In the genomic region with DNA sequence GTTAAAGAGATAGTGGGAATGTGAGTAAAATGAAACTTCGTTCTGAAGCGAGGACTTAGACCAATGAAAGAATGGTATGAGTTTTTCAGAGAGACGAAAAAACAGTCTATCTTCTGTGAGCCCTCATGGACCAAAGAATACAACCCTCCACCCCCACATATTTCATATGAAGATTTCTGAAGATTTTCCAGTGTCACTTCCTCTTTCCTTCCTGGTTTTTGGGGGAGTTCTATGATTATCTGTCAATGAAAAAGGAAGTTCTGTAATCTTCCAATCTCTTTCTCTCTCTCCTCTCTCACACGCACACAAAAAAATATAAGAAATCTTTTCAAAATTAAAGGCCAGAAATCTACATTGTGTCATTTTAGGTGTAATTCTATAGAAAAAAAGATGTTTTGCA, we compare ENCODE assay signal across 17 cellular contexts. TPM values are rescaled to one million over a fixed set of nuclear protein-coding genes. Genes with fewer than 3 reads are reported as not detected.
DNase-seq lines count a peak whose midpoint lies in the region; ATAC-seq, FAIRE-seq and TF ChIP-seq lines count a peak whose summit lies in the region.
"Had no signal": no experiment of that assay in that cellular context is flagged by ENCODE, and none has a peak within 500 bp of the region (broad histone marks: within the 10 kb centered on the region; RNA-seq: fewer than 3 reads in every experiment).

No MANE protein-coding gene starts in this region.

- no peaks in the 10 kb centered on the region for H3K27me3 Mint-ChIP-seq in osteocyte (ENCODE audit: unreplicated experiment)
- no peaks in the 10 kb centered on the region for H3K27me3 Mint-ChIP-seq in CD4-positive, alpha-beta memory T cell
- H3K27me3 Mint-ChIP-seq: central memory CD8-positive, alpha-beta T cell; naive thymus-derived CD8-positive, alpha-beta T cell had no signal

- POLR2A ChIA-PET in GM12878 (lab: Charles Lee): no interaction called here
- POLR2A ChIA-PET in CD4-positive, alpha-beta memory T cell (lab: Charles Lee; ENCODE audit: partially characterized antibody): no interaction called here

- H3K4me2 ChIP-seq in GM12878 (ENCODE audit: control insufficient read depth, insufficient read depth): peak overlapping the region; percentile 22
- H3K4me2 ChIP-seq: hepatocyte had no signal

- no peak overlapping the region for H3K4me3 Mint-ChIP-seq in osteocyte (ENCODE audit: unreplicated experiment)
- no peak overlapping the region for H3K4me3 Mint-ChIP-seq in CD4-positive, alpha-beta memory T cell
- H3K4me3 Mint-ChIP-seq: central memory CD8-positive, alpha-beta T cell; naive thymus-derived CD8-positive, alpha-beta T cell; T-helper 1 cell treated with Interleukin-12 subunit alpha and Interleukin-12 subunit beta and Interleukin-4 antibody, amounts not matched to agents 30 μg/mL and 1 μg/mL, for 36 hours had no signal

- no peak for FAIRE-seq in GM12878 (lab: Jason Lieb, UNC)
- FAIRE-seq: RCC 7860 had no signal

- peaks cover 6% of the 10 kb centered on the region for H3K36me3 ChIP-seq in right atrium auricular region
- no peaks in the 10 kb centered on the region for H3K36me3 ChIP-seq in GM12878 (ENCODE audit: control insufficient read depth in 2 of 2, insufficient read depth in 2 of 2, low read length in 1 of 2)
- H3K36me3 ChIP-seq in vagina: no peaks in the 10 kb centered on the region
- H3K36me3 ChIP-seq in CD4-positive, alpha-beta memory T cell (ENCODE audit: insufficient read depth, low read length): no peaks in the 10 kb centered on the region

- TF ChIP-seq POLR2A in GM12878 (IDR thresholded peaks at IDR 0.05; ENCODE audit: low read depth, low read length): no peak
- no peak for TF ChIP-seq POLR2A in vagina (IDR thresholded peaks at IDR 0.05)

- H3K4me1 ChIP-seq in right atrium auricular region: peaks cover 0 to 60% of the 10 kb centered on the region in 2 donors
- peaks cover 6% of the 10 kb centered on the region for H3K4me1 ChIP-seq in right cardiac atrium (ENCODE audit: control insufficient read depth, insufficient read depth, low read length)
- H3K4me1 ChIP-seq in GM12878 (ENCODE audit: control insufficient read depth, insufficient read depth, low read length): peaks cover 11% of the 10 kb centered on the region; the same call in 1 of the 2 replicates
- H3K4me1 ChIP-seq in vagina: peaks cover 27% of the 10 kb centered on the region
- no peaks in the 10 kb centered on the region for H3K4me1 ChIP-seq in CD4-positive, alpha-beta memory T cell (ENCODE audit: insufficient read depth, low read length)

- H3K9me3 Mint-ChIP-seq in osteocyte (ENCODE audit: unreplicated experiment): no peaks in the 10 kb centered on the region
- H3K9me3 Mint-ChIP-seq in CD4-positive, alpha-beta memory T cell: no peaks in the 10 kb centered on the region
- H3K9me3 Mint-ChIP-seq: central memory CD8-positive, alpha-beta T cell; naive thymus-derived CD8-positive, alpha-beta T cell; T-helper 1 cell treated with Interleukin-12 subunit alpha and Interleukin-12 subunit beta and Interleukin-4 antibody, amounts not matched to agents 30 μg/mL and 1 μg/mL, for 36 hours had no signal

- H3K27ac Mint-ChIP-seq in osteocyte (ENCODE audit: unreplicated experiment): peak overlapping the region; percentile 84
- no peak overlapping the region for H3K27ac Mint-ChIP-seq in CD4-positive, alpha-beta memory T cell

- H3K27ac ChIP-seq in right atrium auricular region (peak overlapping the region; percentile 74), right cardiac atrium (ENCODE audit: low read length) (no peak overlapping the region), GM12878 (ENCODE audit: control insufficient read depth, insufficient read depth) (no peak overlapping the region), vagina (peak overlapping the region; percentile 58)
- no peak overlapping the region for H3K27ac ChIP-seq in CD4-positive, alpha-beta memory T cell (ENCODE audit: low read depth, low read length)

- ATAC-seq in right cardiac atrium (no peak), GM12878 (no peak), HG03025 (IDR thresholded peaks at IDR 0.05; ENCODE audit: low FRiP score, unreplicated experiment) (no peak)
- ATAC-seq: naive thymus-derived CD8-positive, alpha-beta T cell had no signal

- SMC1A ChIA-PET in GM12878 (lab: Charles Lee; ENCODE audit: uncharacterized antibody, unreplicated experiment): interaction anchor here (1.2 to 1.3 kb wide), 2 partner anchors 13 to 203 kb away, joined by 4 to 9 read pairs; no protein-coding TSS in a partner anchor

- H3K4me3 ChIP-seq in right atrium auricular region (no peak overlapping the region), right cardiac atrium (ENCODE audit: low read length) (no peak overlapping the region), GM12878 (no peak overlapping the region), vagina (no peak overlapping the region)
- H3K4me3 ChIP-seq in CD4-positive, alpha-beta memory T cell (ENCODE audit: low read length in 2 of 2): no peak overlapping the region
- H3K4me3 ChIP-seq: hepatocyte had no signal

- intact Hi-C loops in right cardiac atrium (cut with DNase I) (loop anchor here in 2 of 4 donors (5.0 to 10.0 kb wide), 2 partner anchors 209 to 412 kb away; no protein-coding TSS in a partner anchor), GM12878 (cut with micrococcal nuclease; ENCODE audit: unreplicated experiment) (no loop called here), vagina (cut with DNase I) (loop anchor here (10.0 kb wide), 1 partner anchor 309 kb away; no protein-coding TSS in a partner anchor)
- intact Hi-C loops in CD4-positive, alpha-beta memory T cell (cut with micrococcal nuclease): no loop called here

- CTCF ChIA-PET in GM12878 (lab: Yijun Ruan, JAX): interaction anchor here (1.0 to 2.6 kb wide), 4 partner anchors 12 to 402 kb away, joined by 3 to 60 read pairs (median 15); no protein-coding TSS in a partner anchor
- CTCF ChIA-PET in CD4-positive, alpha-beta memory T cell (lab: Charles Lee; ENCODE audit: partially characterized antibody): interaction anchor here (2.0 kb wide), 1 partner anchor 13 kb away, joined by 9 read pairs; no protein-coding TSS in a partner anchor

- peaks cover 10% of the 10 kb centered on the region for H3K36me3 Mint-ChIP-seq in osteocyte (ENCODE audit: unreplicated experiment)
- H3K36me3 Mint-ChIP-seq in CD4-positive, alpha-beta memory T cell: no peaks in the 10 kb centered on the region

- peaks cover 8% of the 10 kb centered on the region for H3K79me2 ChIP-seq in GM12878 (ENCODE audit: control insufficient read depth, insufficient read depth, low read length)

- no peaks in the 10 kb centered on the region for H3K27me3 ChIP-seq in right atrium auricular region
- no peaks in the 10 kb centered on the region for H3K27me3 ChIP-seq in right cardiac atrium (ENCODE audit: control insufficient read depth, insufficient read depth)
- H3K27me3 ChIP-seq in GM12878 (replicated peaks in 1 of 2; ENCODE audit: control insufficient read depth in 2 of 2, insufficient read depth in 2 of 2, low read length in 1 of 2): no peaks in the 10 kb centered on the region
- H3K27me3 ChIP-seq in vagina: no peaks in the 10 kb centered on the region
- no peaks in the 10 kb centered on the region for H3K27me3 ChIP-seq in CD4-positive, alpha-beta memory T cell (ENCODE audit: insufficient read depth, low read length)
- H3K27me3 ChIP-seq: hepatocyte had no signal

- H4K20me1 ChIP-seq in GM12878 (ENCODE audit: control insufficient read depth, insufficient read depth): no peaks in the 10 kb centered on the region

- no peak for TF ChIP-seq RAD21 in GM12878 (IDR thresholded peaks at IDR 0.05; ENCODE audit: insufficient read depth, low read depth, low read length)

- no TSS peak for BruUV-seq in GM12878 (replicated peaks; lab: Mats Ljungman, UMichigan)

- DNase-seq in right atrium auricular region (ENCODE audit: low spot score) (no peak), right cardiac atrium (no peak), GM12878 (ENCODE audit: low read depth, low spot score) (no peak), osteocyte (ENCODE audit: extremely low spot score, unreplicated experiment) (no peak), vagina (ENCODE audit: extremely low spot score in 2 of 2) (no peak), midbrain (lab: John Stamatoyannopoulos, UW) (no peak)
- DNase-seq in CD4-positive, alpha-beta memory T cell: no peak
- DNase-seq: activated CD4-positive, alpha-beta T cell treated with anti-CD3 and anti-CD28 coated beads for 1 hour; naive thymus-derived CD8-positive, alpha-beta T cell; NCI-H1417; NCI-H446; stimulated activated CD4-positive, alpha-beta T cell treated with anti-CD3 and anti-CD28 coated beads, Interleukin-4, amount 100 ng/mL, for 24 hours had no signal

- in situ Hi-C loops in GM12878 (cut with MboI): no loop called here

- H2AFZ ChIP-seq in GM12878 (ENCODE audit: control insufficient read depth, low read depth, low read length): no peak overlapping the region
- H2AFZ ChIP-seq: hepatocyte had no signal

- TF ChIP-seq CTCF in right atrium auricular region (IDR thresholded peaks at IDR 0.05) (no peak), GM12878 (IDR thresholded peaks at IDR 0.05 in 2 of 3, conservative IDR thresholded peaks at IDR 0.05 in 1 of 3; ENCODE audit: control insufficient read depth in 2 of 3, extremely low read depth in 1 of 3, insufficient read depth in 1 of 3, low read depth in 3 of 3, low read length in 3 of 3) (no peak), osteocyte (IDR thresholded peaks at IDR 0.05) (no peak), vagina (IDR thresholded peaks at IDR 0.05) (no peak)

- 34% methylated on average over 4 of the region's 4 CpGs for whole genome bisulfite sequencing in right cardiac atrium
- 94% methylated on average over 4 of the region's 4 CpGs for WGBS in GM12878 (ENCODE audit: insufficient coverage, insufficient replicate concordance, low lambda C conversion rate, missing lambda C conversion rate)

- peaks cover 42% of the 10 kb centered on the region for H3K4me1 Mint-ChIP-seq in osteocyte (ENCODE audit: unreplicated experiment)
- peaks cover 0 to 5% (median 4%) of the 10 kb centered on the region in 4 donors for H3K4me1 Mint-ChIP-seq in CD4-positive, alpha-beta memory T cell
- H3K4me1 Mint-ChIP-seq: central memory CD8-positive, alpha-beta T cell had no signal

- no peaks in the 10 kb centered on the region for H3K9me3 ChIP-seq in right atrium auricular region
- H3K9me3 ChIP-seq in right cardiac atrium (ENCODE audit: control insufficient read depth, low read length): no peaks in the 10 kb centered on the region
- no peaks in the 10 kb centered on the region; the same call in 2 of the 3 replicates for H3K9me3 ChIP-seq in GM12878 (replicated peaks; ENCODE audit: control insufficient read depth, insufficient read depth, low read length)
- no peaks in the 10 kb centered on the region for H3K9me3 ChIP-seq in vagina
- H3K9me3 ChIP-seq in CD4-positive, alpha-beta memory T cell (ENCODE audit: control insufficient read depth in 1 of 2, low read length in 2 of 2): no peaks in the 10 kb centered on the region

- H3K9ac ChIP-seq in GM12878 (ENCODE audit: control insufficient read depth, insufficient read depth, low read length): no peak overlapping the region

- RAD21 ChIA-PET in GM12878 (lab: Charles Lee; ENCODE audit: unreplicated experiment): interaction anchor here (1.0 to 2.5 kb wide), 3 partner anchors 25 to 260 kb away, joined by 4 to 14 read pairs (median 7); no protein-coding TSS in a partner anchor

- no peak for TF ChIP-seq EP300 in GM12878 (IDR thresholded peaks at IDR 0.05; ENCODE audit: borderline replicate concordance in 1 of 2, control insufficient read depth in 1 of 2, low read depth in 2 of 2, low read length in 2 of 2)

RNA-seq across cellular contexts. Expression of a gene that starts 27.7 kb away (rescaled TPM):
- 10 to 100 TPM in 1 of 2 donors, 1 to 10 TPM in 1; 5.7 to 17.7 TPM for total RNA-seq in right atrium auricular region
- 10 to 100 TPM; 21.1 to 33.8 (median 27.7) TPM for total RNA-seq in right cardiac atrium
- polyA plus RNA-seq in right cardiac atrium: 18.9 TPM
- 35.1 and 37.3 TPM in 2 replicates for total RNA-seq in GM12878 (2013; cell fraction: nucleolus; rRNA removed)
- 31.0 and 42.1 TPM in 2 replicates for total RNA-seq in GM12878 (2014; rRNA removed)
- total RNA-seq in GM12878 (2014; rRNA removed; fragmentation: Illumina TruSeq; extraction: Trizol): 52.8 and 58.5 TPM in 2 replicates
- 71.7 and 77.3 TPM in 2 replicates for total RNA-seq in GM12878 (2021)
- 16.5 TPM for polyA plus RNA-seq in GM12878 (2011; ENCODE audit: low read depth)
- 40.2 and 59.3 TPM in 2 replicates for polyA plus RNA-seq in GM12878 (2011; rRNA removed)
- 8.2 and 11.3 TPM in 2 replicates for polyA plus RNA-seq in GM12878 (2011; cell fraction: cytosol; rRNA removed)
- polyA plus RNA-seq in GM12878 (2011; cell fraction: nucleus; rRNA removed): 9.9 and 11.1 TPM in 2 replicates
- 26.3 and 35.6 TPM in 2 replicates for polyA plus RNA-seq in GM12878 (2012)
- polyA plus RNA-seq in GM12878 (2014; fragmentation: Illumina TruSeq; extraction: Trizol): 62.8 and 71.3 TPM in 2 replicates
- polyA plus RNA-seq in GM12878 (2014; fragmentation: Nextera tagmentation; extraction: Ambion mirVana): 100 to 1,000 TPM in 1 of 2 experiments, 10 to 100 TPM in 1; 77.8 to 118 TPM
- polyA plus RNA-seq in GM12878 (2014; rRNA removed): 37.9 and 44.3 TPM in 2 replicates
- polyA plus RNA-seq in GM12878 (2016; fragmentation: Nextera tagmentation; extraction: Ambion mirVana): 100 to 1,000 TPM in 1 of 2 experiments, 10 to 100 TPM in 1; 86.2 to 101 TPM
- polyA minus RNA-seq in GM12878 (2011; rRNA and poly(A)+ RNA removed): 8.4 and 12.8 TPM in 2 replicates
- 17.9 and 20.5 TPM in 2 replicates for polyA minus RNA-seq in GM12878 (2011; cell fraction: cytosol; rRNA and poly(A)+ RNA removed)
- 10.0 and 26.8 TPM in 2 replicates for polyA minus RNA-seq in GM12878 (2011; cell fraction: nucleus; rRNA and poly(A)+ RNA removed)
- total RNA-seq in osteocyte: 38.5 and 47.2 TPM in 2 replicates
- total RNA-seq in vagina: 21.4 TPM
- total RNA-seq in CD4-positive, alpha-beta memory T cell: 10 to 100 TPM; 18.3 to 20.5 TPM
- polyA plus RNA-seq in CD4-positive, alpha-beta memory T cell: 10 to 100 TPM; 23.2 to 29.4 TPM

Comparison
In these comparisons a context has a peak if more than half of its experiments do, and no peak if none do; other contexts are left out.
1. H3K27ac ChIP-seq: peak in right atrium auricular region (2 of 2) and vagina (single experiment); none in right cardiac atrium (single experiment), GM12878 (single experiment) and CD4-positive, alpha-beta memory T cell (single experiment).